Comparison of ENCODE assay signal across 35 cellular contexts in genomic region chr11:45219411-45219810, GRCh38.
"Had no signal": no experiment of that assay in that cellular context is flagged by ENCODE, and none has a peak within 500 bp of the region (broad histone marks: within the 10 kb centered on the region; RNA-seq: fewer than 3 reads in every experiment).

No MANE protein-coding gene starts in this region.

- H3K4me1 Mint-ChIP-seq: activated B cell treated with CpG ODN at 0.5 μM for 24 hours; activated naive CD4-positive, alpha-beta T cell treated with anti-CD3 and anti-CD28 coated beads, Interleukin-2, amount 10 ng/mL, durations not matched to agents 7 days and 5 days; activated naive CD4-positive, alpha-beta T cell treated with anti-CD3 and anti-CD28 coated beads, Interleukin-2, amount 50 U/mL, for 24 hours; brain had no signal

- H3K27ac ChIP-seq: ascending aorta, cardiac muscle cell, VCaP had no signal

- FAIRE-seq: bronchial epithelial cell, TTC549 had no signal

- H3K4me3 ChIP-seq: ascending aorta, cardiac muscle cell had no signal

- ATAC-seq: activated CD8-positive, alpha-beta T cell treated with anti-CD3 and anti-CD28 coated beads for 36 hours; activated naive CD8-positive, alpha-beta T cell treated with anti-CD3 and anti-CD28 coated beads, Interleukin-2, amount 50 U/mL, for 24 hours had no signal

- H3K4me3 Mint-ChIP-seq: activated B cell treated with CpG ODN at 0.5 μM for 24 hours; activated CD4-positive, alpha-beta memory T cell treated with anti-CD3 and anti-CD28 coated beads for 36 hours; activated CD4-positive, alpha-beta T cell treated with anti-CD3 and anti-CD28 coated beads, Interleukin-2, amount 10 ng/mL, durations not matched to agents 24 days and 14 days; activated CD8-positive, alpha-beta T cell treated with anti-CD3 and anti-CD28 coated beads for 36 hours; activated naive CD4-positive, alpha-beta T cell treated with anti-CD3 and anti-CD28 coated beads, Interleukin-2, amount 10 ng/mL, durations not matched to agents 7 days and 5 days; activated naive CD4-positive, alpha-beta T cell treated with anti-CD3 and anti-CD28 coated beads, Interleukin-2, amount 50 U/mL, for 24 hours; activated naive CD8-positive, alpha-beta T cell; activated naive CD8-positive, alpha-beta T cell treated with anti-CD3 and anti-CD28 coated beads, Interleukin-2, amount 10 ng/mL, durations not matched to agents 7 days and 5 days; activated naive CD8-positive, alpha-beta T cell treated with anti-CD3 and anti-CD28 coated beads, Interleukin-2, amount 50 U/mL, for 24 hours; activated T-cell treated with anti-CD3 and anti-CD28 coated beads, Interleukin-2, amount 50 U/mL, for 24 hours; brain; central memory CD8-positive, alpha-beta T cell; T-helper 1 cell treated with Interleukin-12 subunit alpha and Interleukin-12 subunit beta and Interleukin-4 antibody, amounts not matched to agents 30 μg/mL and 1 μg/mL, for 36 hours; T-helper 2 cell treated with Interferon-gamma antibody and Interleukin-4, amounts not matched to agents 5 μg/mL and 100 μg/mL, for 36 hours had no signal

- H3K36me3 Mint-ChIP-seq: activated naive CD4-positive, alpha-beta T cell treated with anti-CD3 and anti-CD28 coated beads, Interleukin-2, amount 10 ng/mL, durations not matched to agents 7 days and 5 days had no signal

- DNase-seq: activated B cell treated with CpG ODN at 0.5 μM for 24 hours; activated CD4-positive, alpha-beta memory T cell treated with anti-CD3 and anti-CD28 coated beads for 36 hours; activated CD4-positive, alpha-beta T cell treated with anti-CD3 and anti-CD28 coated beads for 4 hours; activated CD4-positive, alpha-beta T cell treated with anti-CD3 and anti-CD28 coated beads, Interleukin-2, amount 10 ng/mL, durations not matched to agents 24 days and 14 days; activated CD4-positive, alpha-beta T cell treated with anti-CD3 and anti-CD28 coated beads, Interleukin-2, amount 50 U/mL, for 1 hour; activated CD4-positive, alpha-beta T cell treated with anti-CD3 and anti-CD28 coated beads, Interleukin-2, amount 50 U/mL, for 4 hours; activated CD4-positive, CD25-positive, alpha-beta regulatory T cell treated with anti-CD3 and anti-CD28 coated beads, Interleukin-2, amount 50 U/mL, for 72 hours; activated CD8-positive, alpha-beta memory T cell treated with anti-CD3 and anti-CD28 coated beads, Interleukin-2, amount 50 U/mL, for 4 hours; activated CD8-positive, alpha-beta T cell treated with anti-CD3 and anti-CD28 coated beads for 36 hours; activated gamma-delta T cell; activated naive CD4-positive, alpha-beta T cell treated with anti-CD3 and anti-CD28 coated beads, Interleukin-2, amount 10 ng/mL, durations not matched to agents 7 days and 5 days; activated naive CD4-positive, alpha-beta T cell treated with Interleukin-2 at 50 U/mL for 16 hours; activated naive CD8-positive, alpha-beta T cell treated with anti-CD3 and anti-CD28 coated beads, Interleukin-2, amount 10 ng/mL, durations not matched to agents 7 days and 5 days; activated naive CD8-positive, alpha-beta T cell treated with anti-CD3 and anti-CD28 coated beads, Interleukin-2, amount 50 U/mL, for 24 hours; activated T-cell treated with anti-CD3 and anti-CD28 coated beads, Interleukin-2, amount 50 U/mL, for 24 hours; activated T-cell treated with anti-CD3 and anti-CD28 coated beads, Interleukin-2, amount 50 U/mL, for 48 hours; amygdala; anterior cingulate cortex; caudate nucleus; cerebellar nuclear complex; T-helper 1 cell; T-helper 2 cell; T-helper 9 cell had no signal

- H3K27ac Mint-ChIP-seq: activated B cell treated with CpG ODN at 0.5 μM for 24 hours; activated CD4-positive, alpha-beta memory T cell treated with anti-CD3 and anti-CD28 coated beads for 36 hours; activated CD4-positive, alpha-beta T cell treated with anti-CD3 and anti-CD28 coated beads, Interleukin-2, amount 10 ng/mL, durations not matched to agents 24 days and 14 days; activated CD8-positive, alpha-beta T cell treated with anti-CD3 and anti-CD28 coated beads for 36 hours; activated naive CD4-positive, alpha-beta T cell treated with anti-CD3 and anti-CD28 coated beads, Interleukin-2, amount 10 ng/mL, durations not matched to agents 7 days and 5 days; activated naive CD4-positive, alpha-beta T cell treated with anti-CD3 and anti-CD28 coated beads, Interleukin-2, amount 50 U/mL, for 24 hours; activated naive CD8-positive, alpha-beta T cell; activated naive CD8-positive, alpha-beta T cell treated with anti-CD3 and anti-CD28 coated beads, Interleukin-2, amount 10 ng/mL, durations not matched to agents 7 days and 5 days; activated naive CD8-positive, alpha-beta T cell treated with anti-CD3 and anti-CD28 coated beads, Interleukin-2, amount 50 U/mL, for 24 hours; activated T-cell treated with anti-CD3 and anti-CD28 coated beads, Interleukin-2, amount 50 U/mL, for 24 hours; activated T-helper 2 cell treated with anti-CD3 and anti-CD28 coated beads, Interferon-gamma antibody, Interleukin-2, Interleukin-4, amounts not matched to agents 10 μg/mL and 5 μg/mL and 100 μg/mL, durations not matched to agents 14 hours and 24 hours and 36 hours; brain; T-helper 1 cell treated with Interleukin-12 subunit alpha and Interleukin-12 subunit beta and Interleukin-4 antibody, amounts not matched to agents 30 μg/mL and 1 μg/mL, for 36 hours; T-helper 2 cell treated with Interferon-gamma antibody and Interleukin-4, amounts not matched to agents 5 μg/mL and 100 μg/mL, for 36 hours had no signal

- H3K27me3 ChIP-seq: ascending aorta, cardiac muscle cell had no signal

- H3K9me3 Mint-ChIP-seq: activated B cell treated with CpG ODN at 0.5 μM for 24 hours; activated CD4-positive, alpha-beta memory T cell treated with anti-CD3 and anti-CD28 coated beads for 36 hours; activated CD4-positive, alpha-beta T cell treated with anti-CD3 and anti-CD28 coated beads, Interleukin-2, amount 10 ng/mL, durations not matched to agents 24 days and 14 days; activated CD8-positive, alpha-beta T cell treated with anti-CD3 and anti-CD28 coated beads for 36 hours; activated naive CD4-positive, alpha-beta T cell treated with anti-CD3 and anti-CD28 coated beads, Interleukin-2, amount 10 ng/mL, durations not matched to agents 7 days and 5 days; activated naive CD4-positive, alpha-beta T cell treated with anti-CD3 and anti-CD28 coated beads, Interleukin-2, amount 50 U/mL, for 24 hours; activated naive CD8-positive, alpha-beta T cell treated with anti-CD3 and anti-CD28 coated beads, Interleukin-2, amount 10 ng/mL, durations not matched to agents 7 days and 5 days; activated naive CD8-positive, alpha-beta T cell treated with anti-CD3 and anti-CD28 coated beads, Interleukin-2, amount 50 U/mL, for 24 hours; activated T-cell treated with anti-CD3 and anti-CD28 coated beads, Interleukin-2, amount 50 U/mL, for 24 hours; activated T-helper 2 cell treated with anti-CD3 and anti-CD28 coated beads, Interferon-gamma antibody, Interleukin-2, Interleukin-4, amounts not matched to agents 10 μg/mL and 5 μg/mL and 100 μg/mL, durations not matched to agents 14 hours and 24 hours and 36 hours; brain; central memory CD8-positive, alpha-beta T cell; T-helper 1 cell treated with Interleukin-12 subunit alpha and Interleukin-12 subunit beta and Interleukin-4 antibody, amounts not matched to agents 30 μg/mL and 1 μg/mL, for 36 hours; T-helper 2 cell treated with Interferon-gamma antibody and Interleukin-4, amounts not matched to agents 5 μg/mL and 100 μg/mL, for 36 hours had no signal

- H3K9me3 ChIP-seq: ascending aorta had no signal

- H3K27me3 Mint-ChIP-seq: activated B cell treated with CpG ODN at 0.5 μM for 24 hours; activated CD4-positive, alpha-beta memory T cell treated with anti-CD3 and anti-CD28 coated beads for 36 hours; activated CD8-positive, alpha-beta T cell treated with anti-CD3 and anti-CD28 coated beads for 36 hours; activated naive CD4-positive, alpha-beta T cell treated with anti-CD3 and anti-CD28 coated beads, Interleukin-2, amount 50 U/mL, for 24 hours; activated naive CD8-positive, alpha-beta T cell; activated naive CD8-positive, alpha-beta T cell treated with anti-CD3 and anti-CD28 coated beads, Interleukin-2, amount 10 ng/mL, durations not matched to agents 7 days and 5 days; activated naive CD8-positive, alpha-beta T cell treated with anti-CD3 and anti-CD28 coated beads, Interleukin-2, amount 50 U/mL, for 24 hours; activated T-cell treated with anti-CD3 and anti-CD28 coated beads, Interleukin-2, amount 50 U/mL, for 24 hours; brain; central memory CD8-positive, alpha-beta T cell had no signal
